In genomic region chr15:92899910-92900711, GRCh38 we compare ENCODE assay signal across 1 cellular context.
A peak's percentile ranks its signal among the peaks of the same experiment; 100 is the strongest.
TF ChIP-seq lines count a peak whose summit lies in the region.

TSS of gene CHD2 (plus strand) at chr15:92900324. CDS start at chr15:92901238, 914 bp downstream.

TF ChIP-seq in HCT116, 20 proteins besides CTCF, POLR2A, EP300 and RAD21 (continued from another document):
- TF ChIP-seq REST (IDR thresholded peaks at IDR 0.05; ENCODE audit: low read depth) (no peak), YY1 (IDR thresholded peaks at IDR 0.05; ENCODE audit: extremely low read depth, insufficient replicate concordance, low read depth, low read length) (peak; percentile 87), EZH2 (IDR thresholded peaks at IDR 0.05) (no peak), CEBPB (IDR thresholded peaks at IDR 0.05; ENCODE audit: low read depth) (peak; percentile 28), CBX3 (IDR thresholded peaks at IDR 0.05; ENCODE audit: low read depth) (no peak), JUND (IDR thresholded peaks at IDR 0.05) (peak; percentile 3; the same call in 1 of the 2 replicates), SP1 (IDR thresholded peaks at IDR 0.05; ENCODE audit: low read depth) (peak; percentile 29; the same call in 1 of the 2 replicates), ZNF274 (IDR thresholded peaks at IDR 0.05; ENCODE audit: low read depth, low read length) (no peak), FOSL1 (IDR thresholded peaks at IDR 0.05; ENCODE audit: low read depth) (no peak; the same call in 1 of the 2 replicates), EGR1 (IDR thresholded peaks at IDR 0.05; ENCODE audit: low read depth) (peak; percentile 25; the same call in 1 of the 2 replicates), POLR2AphosphoS5 (IDR thresholded peaks at IDR 0.05; ENCODE audit: low read depth, low read length) (peak; percentile 99), ATF3 (IDR thresholded peaks at IDR 0.05) (no peak; the same call in 1 of the 2 replicates), ELF1 (IDR thresholded peaks at IDR 0.05; ENCODE audit: borderline replicate concordance, low read depth) (no peak), TCF7L2 (IDR thresholded peaks at IDR 0.05; ENCODE audit: borderline replicate concordance, extremely low read depth, insufficient read depth, insufficient read length) (no peak), ZFX (IDR thresholded peaks at IDR 0.05) (no peak)
- TF ChIP-seq, protein P1, sequence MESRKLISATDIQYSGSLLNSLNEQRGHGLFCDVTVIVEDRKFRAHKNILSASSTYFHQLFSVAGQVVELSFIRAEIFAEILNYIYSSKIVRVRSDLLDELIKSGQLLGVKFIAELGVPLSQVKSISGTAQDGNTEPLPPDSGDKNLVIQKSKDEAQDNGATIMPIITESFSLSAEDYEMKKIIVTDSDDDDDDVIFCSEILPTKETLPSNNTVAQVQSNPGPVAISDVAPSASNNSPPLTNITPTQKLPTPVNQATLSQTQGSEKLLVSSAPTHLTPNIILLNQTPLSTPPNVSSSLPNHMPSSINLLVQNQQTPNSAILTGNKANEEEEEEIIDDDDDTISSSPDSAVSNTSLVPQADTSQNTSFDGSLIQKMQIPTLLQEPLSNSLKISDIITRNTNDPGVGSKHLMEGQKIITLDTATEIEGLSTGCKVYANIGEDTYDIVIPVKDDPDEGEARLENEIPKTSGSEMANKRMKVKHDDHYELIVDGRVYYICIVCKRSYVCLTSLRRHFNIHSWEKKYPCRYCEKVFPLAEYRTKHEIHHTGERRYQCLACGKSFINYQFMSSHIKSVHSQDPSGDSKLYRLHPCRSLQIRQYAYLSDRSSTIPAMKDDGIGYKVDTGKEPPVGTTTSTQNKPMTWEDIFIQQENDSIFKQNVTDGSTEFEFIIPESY (IDR thresholded peaks at IDR 0.05; ENCODE audit: extremely low read depth, insufficient replicate concordance, low read length): peak; percentile 40
